ENCODE assay signal across 8 cellular contexts in genomic region chr1:205588691-205589445, GRCh38. TPM values are rescaled to one million over a fixed set of nuclear protein-coding genes. Genes with fewer than 3 reads are reported as not detected.
DNase-seq lines count a peak whose midpoint lies in the region; ATAC-seq and TF ChIP-seq lines count a peak whose summit lies in the region.

No MANE protein-coding gene starts in this region.

- TF ChIP-seq CTCF in fibroblast of lung (conservative IDR thresholded peaks at IDR 0.05 in 1 of 2, IDR thresholded peaks at IDR 0.05 in 1 of 2; ENCODE audit: low read depth in 1 of 2, low read length in 2 of 2) (peak; percentile 53 to 60), testis (IDR thresholded peaks at IDR 0.05) (no peak)

- 68 to 74% methylated on average over 13 of the region's 13 CpGs for WGBS in testis, 2 donors

- H4K20me1 ChIP-seq in fibroblast of lung (ENCODE audit: control insufficient read depth, extremely low read depth, insufficient read depth, low read length) = no peaks in the 10 kb centered on the region

- no peak overlapping the region for H2AFZ ChIP-seq in fibroblast of lung (ENCODE audit: low read length)

- no peak overlapping the region for H3K4me2 ChIP-seq in fibroblast of lung (ENCODE audit: extremely low read depth, insufficient read depth, low read length)

- DNase-seq in AG08395 (ENCODE audit: low spot score) = peak; percentile 37
- DNase-seq in GDM1 (lab: John Stamatoyannopoulos, UW) = peak; percentile 12
- DNase-seq in OCI-M1 (lab: John Stamatoyannopoulos, UW) = peak; percentile 51
- DNase-seq in fibroblast of lung (ENCODE audit: low read depth in 2 of 2) = peak; percentile 56 to 70
- DNase-seq in testis = peak; percentile 40
- no peak for DNase-seq in NCI-H1105 (lab: John Stamatoyannopoulos, UW)
- DNase-seq in cerebellum (ENCODE audit: low spot score) = no peak

- intact Hi-C loops in testis (cut with DNase I; ENCODE audit: low total_unique reads) = no loop called here

- H3K36me3 ChIP-seq in fibroblast of lung (ENCODE audit: control insufficient read depth, insufficient read depth, low read length) = no peaks in the 10 kb centered on the region
- no peaks in the 10 kb centered on the region for H3K36me3 ChIP-seq in testis (ENCODE audit: low read depth, missing control alignments)

- H3K4me3 ChIP-seq in fibroblast of lung (replicated peaks in 1 of 4; ENCODE audit: control extremely low read depth in 1 of 4, insufficient read depth in 1 of 4, low read depth in 3 of 4, low read length in 4 of 4) (no peak overlapping the region), testis (no peak overlapping the region)

- no peak for ATAC-seq in GM18519 (IDR thresholded peaks at IDR 0.05; ENCODE audit: low FRiP score, unreplicated experiment)

- no peak overlapping the region for H3K9ac ChIP-seq in fibroblast of lung (ENCODE audit: insufficient read depth, low read length)

- no peaks in the 10 kb centered on the region for H3K27me3 ChIP-seq in fibroblast of lung (ENCODE audit: control insufficient read depth, insufficient read depth, low read length)
- no peaks in the 10 kb centered on the region for H3K27me3 ChIP-seq in testis

- TF ChIP-seq POLR2A in testis (IDR thresholded peaks at IDR 0.05) = no peak

- no peaks in the 10 kb centered on the region for H3K9me3 ChIP-seq in fibroblast of lung (ENCODE audit: control insufficient read depth, insufficient read depth, low read depth, low read length)
- H3K9me3 ChIP-seq in testis = no peaks in the 10 kb centered on the region

- H3K4me1 ChIP-seq in fibroblast of lung (ENCODE audit: control insufficient read depth, extremely low read depth, insufficient read depth, low read length) = no peaks in the 10 kb centered on the region
- H3K4me1 ChIP-seq in testis = peaks cover 7% of the 10 kb centered on the region

- no peaks in the 10 kb centered on the region for H3K79me2 ChIP-seq in fibroblast of lung (ENCODE audit: control insufficient read depth, insufficient read depth, low read length)

- H3K27ac ChIP-seq in fibroblast of lung (ENCODE audit: insufficient read depth, low read length) = no peak overlapping the region
- H3K27ac ChIP-seq in testis = no peak overlapping the region

RNA-seq across cellular contexts. Expression of gene ELK4, which starts 42.9 kb away (rescaled TPM):
- total RNA-seq in fibroblast of lung (11.0 and 11.7 TPM in 2 replicates), testis (10 to 100 TPM; 20.5 to 25.4 TPM), cerebellum (17.3 TPM)
- polyA plus RNA-seq in fibroblast of lung (8.0 and 11.8 TPM in 2 replicates), testis (ENCODE audit: insufficient read depth, low read depth, low replicate concordance) (20.4 TPM)
- polyA plus RNA-seq in fibroblast of lung (2012) = 6.4 and 9.6 TPM in 2 replicates
- polyA minus RNA-seq in fibroblast of lung (ENCODE audit: low replicate concordance) = 12.7 and 16.9 TPM in 2 replicates

Comparison
In these comparisons a context has a peak if more than half of its experiments do, and no peak if none do; other contexts are left out.
1. DNase-seq: peak in AG08395 (single experiment), GDM1 (single experiment), OCI-M1 (single experiment), fibroblast of lung (2 of 2) and testis (single experiment); none in NCI-H1105 (single experiment) and cerebellum (single experiment).
2. CTCF ChIP-seq: peak in fibroblast of lung (2 of 2); none in testis (0 of 3).